Comparison of ENCODE assay signal across 8 cellular contexts in the genomic region with DNA sequence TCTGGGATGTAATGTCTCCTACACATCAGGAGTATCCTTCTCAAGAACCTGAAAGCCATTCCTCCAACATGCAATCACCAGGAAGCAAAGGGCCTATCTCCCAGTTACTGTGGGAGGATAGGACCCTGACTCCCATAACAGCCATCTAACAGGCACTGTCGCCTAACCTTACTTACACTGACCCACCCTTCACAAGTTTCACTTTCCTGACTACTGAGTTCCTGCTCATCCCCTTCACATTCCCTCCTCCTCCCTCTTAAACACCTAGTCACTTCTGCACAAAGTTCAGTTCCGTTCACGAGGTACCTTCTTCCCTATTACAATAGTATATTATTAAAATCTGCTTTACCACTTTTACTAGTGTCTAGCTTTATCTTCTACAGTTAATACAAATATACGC. TPM values are rescaled to one million over a fixed set of nuclear protein-coding genes. Genes with fewer than 3 reads are reported as not detected.
DNase-seq lines count a peak whose midpoint lies in the region; ATAC-seq and TF ChIP-seq lines count a peak whose summit lies in the region.

No MANE protein-coding gene starts in this region.

- no peaks in the 10 kb centered on the region for H3K27me3 Mint-ChIP-seq in activated CD4-positive, alpha-beta T cell treated with anti-CD3 and anti-CD28 coated beads, Interleukin-2, amount 10 ng/mL, durations not matched to agents 7 days and 5 days
- H3K27me3 Mint-ChIP-seq in WTC11 (ENCODE audit: low read depth), result peaks cover 19% of the 10 kb centered on the region

- no peak for ATAC-seq in WTC11
- no peak for ATAC-seq in HG02763 (IDR thresholded peaks at IDR 0.05; ENCODE audit: unreplicated experiment)

- no peak overlapping the region for H3K27ac ChIP-seq in iPS-20b (ENCODE audit: low read length)
- no peak overlapping the region for H3K27ac ChIP-seq in suprapubic skin

- H3K4me3 ChIP-seq in iPS-20b (ENCODE audit: low read length), result peak overlapping the region; percentile 84
- H3K4me3 ChIP-seq in suprapubic skin, result peak overlapping the region; percentile 80

- TF ChIP-seq CTCF in WTC11 (IDR thresholded peaks at IDR 0.05) (no peak), suprapubic skin (IDR thresholded peaks at IDR 0.05) (no peak)

- H3K4me1 ChIP-seq in iPS-20b (ENCODE audit: insufficient read depth, low read length) (peaks cover 15% of the 10 kb centered on the region; the same call in 1 of the 2 replicates), suprapubic skin (peaks cover 32% of the 10 kb centered on the region)

- H3K9ac ChIP-seq in iPS-20b (ENCODE audit: low read depth, low read length), result no peak overlapping the region

- POLR2A ChIA-PET in activated CD4-positive, alpha-beta T cell treated with anti-CD3 and anti-CD28 coated beads, Interleukin-2, amount 10 ng/mL, durations not matched to agents 7 days and 5 days (lab: Charles Lee), result no interaction called here
- POLR2A ChIA-PET in WTC11 (lab: Charles Lee), result no interaction called here

- peaks cover 39% of the 10 kb centered on the region for H3K36me3 Mint-ChIP-seq in activated CD4-positive, alpha-beta T cell treated with anti-CD3 and anti-CD28 coated beads, Interleukin-2, amount 10 ng/mL, durations not matched to agents 7 days and 5 days (ENCODE audit: low read depth)
- peaks cover 9% of the 10 kb centered on the region for H3K36me3 Mint-ChIP-seq in WTC11

- peak overlapping the region; percentile 90 for H3K27ac Mint-ChIP-seq in activated CD4-positive, alpha-beta T cell treated with anti-CD3 and anti-CD28 coated beads, Interleukin-2, amount 10 ng/mL, durations not matched to agents 7 days and 5 days
- no peak overlapping the region for H3K27ac Mint-ChIP-seq in WTC11

- WGBS in suprapubic skin, result 69% methylated on average over 4 of the region's 4 CpGs

- no peak for TF ChIP-seq POLR2A in suprapubic skin (IDR thresholded peaks at IDR 0.05)

- no peak for TF ChIP-seq EP300 in suprapubic skin (IDR thresholded peaks at IDR 0.05)

- no peak for DNase-seq in activated CD4-positive, alpha-beta T cell treated with anti-CD3 and anti-CD28 coated beads, Interleukin-2, amount 10 ng/mL, durations not matched to agents 7 days and 5 days
- DNase-seq in activated CD4-positive, alpha-beta T cell treated with anti-CD3 and anti-CD28 coated beads, Interleukin-2, amount 50 U/mL, for 4 hours, result no peak
- DNase-seq in WTC11 (ENCODE audit: low spot score) (no peak), suprapubic skin (ENCODE audit: low spot score in 2 of 2) (no peak), C1 segment of cervical spinal cord (lab: John Stamatoyannopoulos, UW) (no peak)
- no peak for DNase-seq in stimulated activated CD4-positive, alpha-beta T cell treated with anti-CD3 and anti-CD28 coated beads, Interleukin-12 subunit alpha, Interleukin-12 subunit beta, amount 100 ng/mL, for 4 hours

- peaks cover 32% of the 10 kb centered on the region for H3K27me3 ChIP-seq in iPS-20b (ENCODE audit: insufficient read depth, low read length)
- H3K27me3 ChIP-seq in suprapubic skin, result no peaks in the 10 kb centered on the region

- H3K36me3 ChIP-seq in iPS-20b (ENCODE audit: insufficient read depth, low read depth, low read length) (no peaks in the 10 kb centered on the region), suprapubic skin (no peaks in the 10 kb centered on the region)

- peak overlapping the region; percentile 83 for H3K4me3 Mint-ChIP-seq in activated CD4-positive, alpha-beta T cell treated with anti-CD3 and anti-CD28 coated beads, Interleukin-2, amount 10 ng/mL, durations not matched to agents 7 days and 5 days
- peak overlapping the region; percentile 83 for H3K4me3 Mint-ChIP-seq in WTC11

- CTCF ChIA-PET in activated CD4-positive, alpha-beta T cell treated with anti-CD3 and anti-CD28 coated beads, Interleukin-2, amount 10 ng/mL, durations not matched to agents 7 days and 5 days (lab: Charles Lee), result interaction anchor here (1.1 to 4.6 kb wide), 4 partner anchors 8 to 16 kb away, joined by 3 to 18 read pairs (median 5); no protein-coding TSS in a partner anchor
- CTCF ChIA-PET in WTC11 (lab: Charles Lee), result interaction anchor here (4.3 kb wide), 1 partner anchor 12 kb away, joined by 36 read pairs; no protein-coding TSS in a partner anchor

- H3K9me3 Mint-ChIP-seq in activated CD4-positive, alpha-beta T cell treated with anti-CD3 and anti-CD28 coated beads, Interleukin-2, amount 10 ng/mL, durations not matched to agents 7 days and 5 days, result no peaks in the 10 kb centered on the region
- H3K9me3 Mint-ChIP-seq in WTC11, result peaks cover 4% of the 10 kb centered on the region; the same call in 1 of the 2 replicates

- peaks cover 48% of the 10 kb centered on the region for H3K4me1 Mint-ChIP-seq in activated CD4-positive, alpha-beta T cell treated with anti-CD3 and anti-CD28 coated beads, Interleukin-2, amount 10 ng/mL, durations not matched to agents 7 days and 5 days
- H3K4me1 Mint-ChIP-seq in WTC11, result peaks cover 45% of the 10 kb centered on the region

- H3K9me3 ChIP-seq in iPS-20b (ENCODE audit: insufficient read depth, low read depth, low read length) (no peaks in the 10 kb centered on the region), suprapubic skin (no peaks in the 10 kb centered on the region)

TF ChIP-seq in WTC11, 78 proteins besides CTCF, POLR2A, EP300 and RAD21 (continues in another document):
- TF ChIP-seq NR3C1 (CRISPR knock-in tag; conservative IDR thresholded peaks at IDR 0.05; ENCODE audit: low read depth) (no peak), ATF1 (CRISPR knock-in tag; IDR thresholded peaks at IDR 0.05) (no peak), MYBL2 (CRISPR knock-in tag; IDR thresholded peaks at IDR 0.05) (no peak), ZNF138 (CRISPR knock-in tag; conservative IDR thresholded peaks at IDR 0.05) (no peak)
- TF ChIP-seq, protein P1, sequence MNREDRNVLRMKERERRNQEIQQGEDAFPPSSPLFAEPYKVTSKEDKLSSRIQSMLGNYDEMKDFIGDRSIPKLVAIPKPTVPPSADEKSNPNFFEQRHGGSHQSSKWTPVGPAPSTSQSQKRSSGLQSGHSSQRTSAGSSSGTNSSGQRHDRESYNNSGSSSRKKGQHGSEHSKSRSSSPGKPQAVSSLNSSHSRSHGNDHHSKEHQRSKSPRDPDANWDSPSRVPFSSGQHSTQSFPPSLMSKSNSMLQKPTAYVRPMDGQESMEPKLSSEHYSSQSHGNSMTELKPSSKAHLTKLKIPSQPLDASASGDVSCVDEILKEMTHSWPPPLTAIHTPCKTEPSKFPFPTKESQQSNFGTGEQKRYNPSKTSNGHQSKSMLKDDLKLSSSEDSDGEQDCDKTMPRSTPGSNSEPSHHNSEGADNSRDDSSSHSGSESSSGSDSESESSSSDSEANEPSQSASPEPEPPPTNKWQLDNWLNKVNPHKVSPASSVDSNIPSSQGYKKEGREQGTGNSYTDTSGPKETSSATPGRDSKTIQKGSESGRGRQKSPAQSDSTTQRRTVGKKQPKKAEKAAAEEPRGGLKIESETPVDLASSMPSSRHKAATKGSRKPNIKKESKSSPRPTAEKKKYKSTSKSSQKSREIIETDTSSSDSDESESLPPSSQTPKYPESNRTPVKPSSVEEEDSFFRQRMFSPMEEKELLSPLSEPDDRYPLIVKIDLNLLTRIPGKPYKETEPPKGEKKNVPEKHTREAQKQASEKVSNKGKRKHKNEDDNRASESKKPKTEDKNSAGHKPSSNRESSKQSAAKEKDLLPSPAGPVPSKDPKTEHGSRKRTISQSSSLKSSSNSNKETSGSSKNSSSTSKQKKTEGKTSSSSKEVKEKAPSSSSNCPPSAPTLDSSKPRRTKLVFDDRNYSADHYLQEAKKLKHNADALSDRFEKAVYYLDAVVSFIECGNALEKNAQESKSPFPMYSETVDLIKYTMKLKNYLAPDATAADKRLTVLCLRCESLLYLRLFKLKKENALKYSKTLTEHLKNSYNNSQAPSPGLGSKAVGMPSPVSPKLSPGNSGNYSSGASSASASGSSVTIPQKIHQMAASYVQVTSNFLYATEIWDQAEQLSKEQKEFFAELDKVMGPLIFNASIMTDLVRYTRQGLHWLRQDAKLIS (CRISPR knock-in tag; IDR thresholded peaks at IDR 0.05; ENCODE audit: borderline replicate concordance), result no peak
- TF ChIP-seq, protein P2, sequence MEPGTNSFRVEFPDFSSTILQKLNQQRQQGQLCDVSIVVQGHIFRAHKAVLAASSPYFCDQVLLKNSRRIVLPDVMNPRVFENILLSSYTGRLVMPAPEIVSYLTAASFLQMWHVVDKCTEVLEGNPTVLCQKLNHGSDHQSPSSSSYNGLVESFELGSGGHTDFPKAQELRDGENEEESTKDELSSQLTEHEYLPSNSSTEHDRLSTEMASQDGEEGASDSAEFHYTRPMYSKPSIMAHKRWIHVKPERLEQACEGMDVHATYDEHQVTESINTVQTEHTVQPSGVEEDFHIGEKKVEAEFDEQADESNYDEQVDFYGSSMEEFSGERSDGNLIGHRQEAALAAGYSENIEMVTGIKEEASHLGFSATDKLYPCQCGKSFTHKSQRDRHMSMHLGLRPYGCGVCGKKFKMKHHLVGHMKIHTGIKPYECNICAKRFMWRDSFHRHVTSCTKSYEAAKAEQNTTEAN (CRISPR knock-in tag; IDR thresholded peaks at IDR 0.05), result no peak

RNA-seq across cellular contexts. Expression of a gene that starts 1.3 kb away (rescaled TPM):
- total RNA-seq in activated CD4-positive, alpha-beta T cell treated with anti-CD3 and anti-CD28 coated beads, Interleukin-2, amount 10 ng/mL, durations not matched to agents 7 days and 5 days, result 1 to 10 TPM; 5.1 to 5.2 TPM
- total RNA-seq in WTC11 (2021) (3.0 to 3.4 TPM (median 3.3 TPM) in 3 replicates), suprapubic skin (1 to 10 TPM in 2 of 4 donors, under 1 TPM in 2; 0.52 to 3.7 (median 1.0) TPM)

RNA-seq across cellular contexts. Expression of a gene that starts 1.5 kb away (rescaled TPM):
- 10 to 100 TPM; 24.6 to 25.3 TPM for total RNA-seq in activated CD4-positive, alpha-beta T cell treated with anti-CD3 and anti-CD28 coated beads, Interleukin-2, amount 10 ng/mL, durations not matched to agents 7 days and 5 days
- total RNA-seq in WTC11 (2021) (8.5 to 9.4 TPM (median 9.3 TPM) in 3 replicates), suprapubic skin (1 to 10 TPM; 3.4 to 7.7 (median 5.9) TPM)
